Comparison of ENCODE assay signal across 8 cellular contexts in the genomic region with DNA sequence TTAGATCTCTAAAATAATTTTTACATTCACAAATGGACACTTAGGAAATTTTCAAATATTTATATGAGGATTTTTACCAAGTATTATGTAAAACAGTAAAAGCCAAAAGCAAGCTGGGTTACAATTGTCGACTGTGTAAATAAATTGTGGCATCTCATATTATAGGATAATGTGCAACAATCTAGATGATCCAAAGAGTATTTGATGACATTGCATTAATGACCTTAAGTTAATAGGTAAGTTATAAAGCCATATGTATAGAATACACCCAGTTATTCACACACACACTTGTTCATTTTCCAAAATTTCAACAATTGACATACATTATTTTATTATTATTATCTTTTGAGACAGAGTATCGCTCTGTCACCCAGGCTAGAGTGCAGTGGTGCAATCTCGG.
"Had no signal": no experiment of that assay in that cellular context is flagged by ENCODE, and none has a peak within 500 bp of the region (broad histone marks: within the 10 kb centered on the region; RNA-seq: fewer than 3 reads in every experiment).

No MANE protein-coding gene starts in this region.

- ATAC-seq: HCT116 had no signal

- H3K4me1 ChIP-seq: HAP-1 had no signal

- H2AFZ ChIP-seq: GM23248 had no signal

- H3K9me3 ChIP-seq: HAP-1 had no signal

- H3K4me3 ChIP-seq: GM23248, HAP-1 had no signal

- H3K36me3 ChIP-seq: HAP-1 had no signal

- DNase-seq: GM23248, GOT3, H7, HFFc6, KG1 had no signal

- H3K9ac ChIP-seq: GM23248 had no signal

- H3K27ac ChIP-seq: GM23248, HL-60 had no signal
